ENCODE assay signal across 8 cellular contexts in the genomic region with DNA sequence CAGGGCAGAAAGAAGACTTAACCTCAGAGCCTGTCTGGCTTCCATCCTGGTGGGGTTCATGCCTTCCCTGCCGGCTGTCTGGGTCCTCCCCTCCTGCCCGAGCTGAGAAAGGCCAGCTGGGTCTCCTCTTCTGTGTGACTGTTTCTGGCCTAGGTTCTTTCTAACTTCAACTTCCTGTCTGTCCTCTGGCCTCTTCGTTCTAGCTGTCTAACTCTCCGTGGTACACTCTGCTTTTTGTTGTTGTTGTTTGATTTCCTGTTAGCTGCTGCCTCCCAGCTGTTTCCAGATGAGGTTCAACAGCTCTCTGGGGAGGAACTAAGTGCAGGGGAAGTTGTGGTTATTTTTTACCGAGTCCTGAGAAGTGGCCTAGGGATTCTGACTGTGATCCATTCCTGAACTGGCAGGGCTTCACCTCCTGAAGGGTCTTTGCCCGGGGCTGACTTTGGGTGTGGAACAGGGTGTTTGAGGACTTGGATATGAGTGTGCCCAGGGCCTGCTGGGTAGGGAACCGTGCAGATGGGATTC. TPM values are rescaled to one million over a fixed set of nuclear protein-coding genes. Genes with fewer than 3 reads are reported as not detected.
DNase-seq lines count a peak whose midpoint lies in the region; ATAC-seq and TF ChIP-seq lines count a peak whose summit lies in the region.

No MANE protein-coding gene starts in this region.

- peaks cover 31% of the 10 kb centered on the region for H4K20me1 ChIP-seq in neural progenitor cell (ENCODE audit: low read depth)

- H3K4me1 ChIP-seq in esophagus (ENCODE audit: control insufficient read depth in 2 of 2, insufficient read depth in 2 of 2, low read length in 1 of 2) (peaks cover 3 to 5% of the 10 kb centered on the region in 2 donors), neural progenitor cell (peaks cover 19% of the 10 kb centered on the region)

- peaks cover 76% of the 10 kb centered on the region for H3K4me1 Mint-ChIP-seq in activated naive CD4-positive, alpha-beta T cell treated with anti-CD3 and anti-CD28 coated beads for 36 hours (ENCODE audit: low read depth)
- H3K4me1 Mint-ChIP-seq in T-helper 2 cell treated with Interferon-gamma antibody and Interleukin-4, amounts not matched to agents 5 μg/mL and 100 μg/mL, for 36 hours (ENCODE audit: low read depth), result peaks cover 51% of the 10 kb centered on the region
- peaks cover 41% of the 10 kb centered on the region for H3K4me1 Mint-ChIP-seq in neural progenitor cell

- ATAC-seq in HG03139 (IDR thresholded peaks at IDR 0.05; ENCODE audit: unreplicated experiment) (peak; percentile 52), HG03025 (IDR thresholded peaks at IDR 0.05; ENCODE audit: low FRiP score, unreplicated experiment) (no peak)

- peak overlapping the region; percentile 71 for H3K27ac Mint-ChIP-seq in activated naive CD4-positive, alpha-beta T cell treated with anti-CD3 and anti-CD28 coated beads for 36 hours
- peak overlapping the region; percentile 82 for H3K27ac Mint-ChIP-seq in T-helper 2 cell treated with Interferon-gamma antibody and Interleukin-4, amounts not matched to agents 5 μg/mL and 100 μg/mL, for 36 hours
- no peak overlapping the region for H3K27ac Mint-ChIP-seq in neural progenitor cell

- H3K36me3 Mint-ChIP-seq in activated naive CD4-positive, alpha-beta T cell treated with anti-CD3 and anti-CD28 coated beads for 36 hours (ENCODE audit: low read depth), result peaks cover 15% of the 10 kb centered on the region
- H3K36me3 Mint-ChIP-seq in T-helper 2 cell treated with Interferon-gamma antibody and Interleukin-4, amounts not matched to agents 5 μg/mL and 100 μg/mL, for 36 hours (ENCODE audit: low read depth), result peaks cover 33% of the 10 kb centered on the region
- peaks cover 23% of the 10 kb centered on the region for H3K36me3 Mint-ChIP-seq in neural progenitor cell

- H3K4me3 ChIP-seq in esophagus (ENCODE audit: low read depth in 1 of 2, low read length in 2 of 2), result peak overlapping the region; percentile 23 to 80
- no peak overlapping the region for H3K4me3 ChIP-seq in neural progenitor cell

- no peaks in the 10 kb centered on the region for H3K27me3 Mint-ChIP-seq in activated naive CD4-positive, alpha-beta T cell treated with anti-CD3 and anti-CD28 coated beads for 36 hours (ENCODE audit: low read depth)
- no peaks in the 10 kb centered on the region for H3K27me3 Mint-ChIP-seq in T-helper 2 cell treated with Interferon-gamma antibody and Interleukin-4, amounts not matched to agents 5 μg/mL and 100 μg/mL, for 36 hours (ENCODE audit: low read depth)
- peaks cover 2% of the 10 kb centered on the region for H3K27me3 Mint-ChIP-seq in neural progenitor cell (ENCODE audit: insufficient read depth, low read depth)

- H2AFZ ChIP-seq in neural progenitor cell (replicated peaks), result no peak overlapping the region

- no peak overlapping the region for H3K4me2 ChIP-seq in neural progenitor cell

- CTCF ChIA-PET in activated naive CD4-positive, alpha-beta T cell treated with anti-CD3 and anti-CD28 coated beads for 36 hours (lab: Charles Lee), result interaction anchor here (1.0 to 3.8 kb wide), 6 partner anchors 19 to 42 kb away, joined by 3 to 27 read pairs (median 6); no protein-coding TSS in a partner anchor

- no peaks in the 10 kb centered on the region for H3K27me3 ChIP-seq in esophagus (ENCODE audit: control insufficient read depth in 1 of 2, insufficient read depth in 2 of 2, low read length in 2 of 2)
- H3K27me3 ChIP-seq in neural progenitor cell, result peaks cover 68% of the 10 kb centered on the region

- 15 to 19% methylated on average over 7 of the region's 7 CpGs for WGBS in esophagus, 2 donors

- no peaks in the 10 kb centered on the region for H3K9me3 Mint-ChIP-seq in activated naive CD4-positive, alpha-beta T cell treated with anti-CD3 and anti-CD28 coated beads for 36 hours
- no peaks in the 10 kb centered on the region for H3K9me3 Mint-ChIP-seq in T-helper 2 cell treated with Interferon-gamma antibody and Interleukin-4, amounts not matched to agents 5 μg/mL and 100 μg/mL, for 36 hours
- no peaks in the 10 kb centered on the region for H3K9me3 Mint-ChIP-seq in neural progenitor cell

- H3K9me3 ChIP-seq in esophagus (ENCODE audit: control insufficient read depth in 2 of 2, insufficient read depth in 1 of 2, low read depth in 1 of 2, low read length in 1 of 2) (no peaks in the 10 kb centered on the region), neural progenitor cell (ENCODE audit: low read depth) (no peaks in the 10 kb centered on the region)

- peaks cover 6% of the 10 kb centered on the region for H3F3A ChIP-seq in neural progenitor cell (ENCODE audit: low read depth)

- H3K79me2 ChIP-seq in neural progenitor cell (ENCODE audit: low read depth), result no peaks in the 10 kb centered on the region

- H3K36me3 ChIP-seq in esophagus (ENCODE audit: control insufficient read depth in 2 of 2, insufficient read depth in 2 of 2, low read length in 1 of 2), result peaks cover 0 to 12% of the 10 kb centered on the region in 2 donors
- no peaks in the 10 kb centered on the region for H3K36me3 ChIP-seq in neural progenitor cell

- peak overlapping the region; percentile 75 to 92 for H3K27ac ChIP-seq in esophagus (ENCODE audit: low read depth in 2 of 2, low read length in 1 of 2)
- H3K27ac ChIP-seq in neural progenitor cell, result no peak overlapping the region

- intact Hi-C loops in activated naive CD4-positive, alpha-beta T cell treated with anti-CD3 and anti-CD28 coated beads for 36 hours (cut with micrococcal nuclease), result loop anchor here (1.0 to 10.0 kb wide), 4 partner anchors 27 to 1631 kb away; a partner anchor contains a TSS

- H3K4me3 Mint-ChIP-seq in activated naive CD4-positive, alpha-beta T cell treated with anti-CD3 and anti-CD28 coated beads for 36 hours, result peak overlapping the region; percentile 85
- peak overlapping the region; percentile 94 for H3K4me3 Mint-ChIP-seq in T-helper 2 cell treated with Interferon-gamma antibody and Interleukin-4, amounts not matched to agents 5 μg/mL and 100 μg/mL, for 36 hours
- peak overlapping the region; percentile 2 for H3K4me3 Mint-ChIP-seq in neural progenitor cell

- peak; percentile 50 for DNase-seq in activated naive CD4-positive, alpha-beta T cell treated with anti-CD3 and anti-CD28 coated beads for 36 hours
- DNase-seq in activated naive CD4-positive, alpha-beta T cell (lab: John Stamatoyannopoulos, UW), result no peak
- DNase-seq in T-helper 2 cell treated with Interferon-gamma antibody and Interleukin-4, amounts not matched to agents 5 μg/mL and 100 μg/mL, for 36 hours (ENCODE audit: low spot score), result peak; percentile 32
- DNase-seq in neural progenitor cell (ENCODE audit: low spot score) (no peak), islet precursor cell (no peak)

- no peak overlapping the region for H3K9ac ChIP-seq in neural progenitor cell

- no peak for TF ChIP-seq CTCF in neural progenitor cell (IDR thresholded peaks at IDR 0.05)

RNA-seq across cellular contexts. Expression of a gene that starts 3.2 kb away (rescaled TPM):
- total RNA-seq in activated naive CD4-positive, alpha-beta T cell treated with anti-CD3 and anti-CD28 coated beads for 36 hours, result 10 to 100 TPM; 18.8 to 22.0 TPM
- polyA plus RNA-seq in esophagus, result 10 to 100 TPM in 1 of 2 donors, 1 to 10 TPM in 1; 8.2 to 18.0 TPM
- 1.9 and 4.3 TPM in 2 replicates for total RNA-seq in neural progenitor cell (ENCODE audit: low replicate concordance)

Comparison
In these comparisons a context has a peak if more than half of its experiments do, and no peak if none do; other contexts are left out.
1. DNase-seq: peak in activated naive CD4-positive, alpha-beta T cell treated with anti-CD3 and anti-CD28 coated beads for 36 hours (single experiment) and T-helper 2 cell treated with Interferon-gamma antibody and Interleukin-4, amounts not matched to agents 5 μg/mL and 100 μg/mL, for 36 hours (single experiment); none in activated naive CD4-positive, alpha-beta T cell (0 of 4), neural progenitor cell (single experiment) and islet precursor cell (single experiment).
2. H3K4me3 Mint-ChIP-seq: peak in every context shown above with its lines; median percentile 94 in T-helper 2 cell treated with Interferon-gamma antibody and Interleukin-4, amounts not matched to agents 5 μg/mL and 100 μg/mL, for 36 hours; 85 in activated naive CD4-positive, alpha-beta T cell treated with anti-CD3 and anti-CD28 coated beads for 36 hours; 2 in neural progenitor cell.